8 cellular contexts compared by ENCODE assay signal in genomic region chr2:131672471-131673399, GRCh38.
DNase-seq lines count a peak whose midpoint lies in the region; ATAC-seq and TF ChIP-seq lines count a peak whose summit lies in the region.
"Not testable (repeated sequence)": the region's sequence is repeated elsewhere in the genome, so short reads cannot be mapped to it uniquely, and the experiment has no call there.

No MANE protein-coding gene starts in this region.

- not testable (repeated sequence) for H3K27me3 ChIP-seq in thoracic aorta (replicated peaks; ENCODE audit: insufficient read depth)

- peak overlapping the region; percentile 24 for H3K4me3 Mint-ChIP-seq in activated naive CD4-positive, alpha-beta T cell treated with anti-CD3 and anti-CD28 coated beads for 36 hours
- peak overlapping the region; percentile 76 for H3K4me3 Mint-ChIP-seq in neural crest cell

- CTCF ChIA-PET in GM10248 (lab: Yijun Ruan, JAX) = interaction anchor here (0.6 to 4.3 kb wide), 30 partner anchors 9 to 518 kb away, joined by 3 to 80 read pairs (median 6); partner anchors contain the start of gene MZT2A
- CTCF ChIA-PET in HEK293T (lab: Yijun Ruan, JAX) = interaction anchor here (1.0 to 2.4 kb wide), 9 partner anchors 10 to 519 kb away, joined by 3 to 13 read pairs (median 5); no protein-coding TSS in a partner anchor
- CTCF ChIA-PET in RWPE1 (lab: Yijun Ruan, JAX) = interaction anchor here (0.6 to 2.5 kb wide), 11 partner anchors 9 to 519 kb away, joined by 3 to 18 read pairs (median 4); partner anchors contain the start of gene MZT2A
- CTCF ChIA-PET in activated naive CD4-positive, alpha-beta T cell treated with anti-CD3 and anti-CD28 coated beads for 36 hours (lab: Charles Lee) = interaction anchor here (0.5 to 3.4 kb wide), 21 partner anchors 9 to 521 kb away, joined by 3 to 27 read pairs (median 4); no protein-coding TSS in a partner anchor

- peaks cover 10 to 25% of the 10 kb centered on the region in 2 donors for H3K4me1 ChIP-seq in thoracic aorta (ENCODE audit: control insufficient read depth in 1 of 2, low read depth in 2 of 2)

- ATAC-seq in thoracic aorta (ENCODE audit: insufficient number of reproducible peaks, low FRiP score, low read depth) = not testable (repeated sequence)

- not testable (repeated sequence) for H3K36me3 ChIP-seq in thoracic aorta

- not testable (repeated sequence) for H3K9me3 ChIP-seq in thoracic aorta

- H3K4me1 Mint-ChIP-seq in activated naive CD4-positive, alpha-beta T cell treated with anti-CD3 and anti-CD28 coated beads for 36 hours (ENCODE audit: low read depth); neural crest cell: not testable (repeated sequence)

- H3K27ac Mint-ChIP-seq in activated naive CD4-positive, alpha-beta T cell treated with anti-CD3 and anti-CD28 coated beads for 36 hours; neural crest cell (ENCODE audit: unreplicated experiment): not testable (repeated sequence)

- H3K9me3 Mint-ChIP-seq in activated naive CD4-positive, alpha-beta T cell treated with anti-CD3 and anti-CD28 coated beads for 36 hours; neural crest cell: not testable (repeated sequence)

- POLR2A ChIA-PET in GM10248 (lab: Yijun Ruan, JAX) (interaction anchor here (1.2 kb wide), 1 partner anchor 9 kb away, joined by 3 read pairs; no protein-coding TSS in a partner anchor), HEK293T (lab: Yijun Ruan, JAX) (interaction anchor here (1.0 kb wide), 1 partner anchor 9 kb away, joined by 6 read pairs; no protein-coding TSS in a partner anchor)
- POLR2A ChIA-PET in RWPE1 (lab: Yijun Ruan, JAX; ENCODE audit: low non-redundant PET) = not testable (repeated sequence)

- H3K27me3 Mint-ChIP-seq in activated naive CD4-positive, alpha-beta T cell treated with anti-CD3 and anti-CD28 coated beads for 36 hours (ENCODE audit: low read depth) = peaks cover 15% of the 10 kb centered on the region
- peaks cover 38% of the 10 kb centered on the region for H3K27me3 Mint-ChIP-seq in neural crest cell (ENCODE audit: low read depth)

- not testable (repeated sequence) for H3K36me3 Mint-ChIP-seq in activated naive CD4-positive, alpha-beta T cell treated with anti-CD3 and anti-CD28 coated beads for 36 hours (ENCODE audit: low read depth); neural crest cell (ENCODE audit: low read depth)

- peak overlapping the region; percentile 76 for H3K27ac ChIP-seq in RWPE1
- H3K27ac ChIP-seq in thoracic aorta = not testable (repeated sequence)

- DNase-seq in GM10248 (ENCODE audit: extremely low spot score) (peak; percentile 39), HEK293T (ENCODE audit: extremely low spot score) (peak; percentile 32), RWPE1 (ENCODE audit: low spot score) (peak; percentile 63), foreskin melanocyte (peak; percentile 24), neural crest cell (ENCODE audit: low read depth, low spot score) (peak; percentile 48)
- DNase-seq in activated naive CD4-positive, alpha-beta T cell treated with anti-CD3 and anti-CD28 coated beads for 36 hours = peak; percentile 64
- not testable (repeated sequence) for DNase-seq in thoracic aorta (ENCODE audit: low spot score)

- intact Hi-C loops in activated naive CD4-positive, alpha-beta T cell treated with anti-CD3 and anti-CD28 coated beads for 36 hours (cut with micrococcal nuclease) = loop anchor here (1.0 to 2.0 kb wide), 3 partner anchors 180 to 518 kb away; partner anchors contain the start of gene MZT2A

- peak overlapping the region; percentile 70 for H3K4me3 ChIP-seq in thoracic aorta

- peak; percentile 48 for TF ChIP-seq CTCF in GM10248 (IDR thresholded peaks at IDR 0.05; ENCODE audit: control extremely low read depth, extremely low read depth, low read depth, missing control alignments)
- peak; percentile 64 for TF ChIP-seq CTCF in LNCAP (IDR thresholded peaks at IDR 0.05)
- peak; percentile 78 for TF ChIP-seq CTCF in RWPE1 (conservative IDR thresholded peaks at IDR 0.05; ENCODE audit: low read depth)
- TF ChIP-seq CTCF in neural crest cell (conservative IDR thresholded peaks at IDR 0.05) = peak; percentile 72
- TF ChIP-seq CTCF in thoracic aorta (IDR thresholded peaks at IDR 0.05) = peak; percentile 45
